ENCODE assay signal across 1 cellular context in genomic region chr21:25639167-25639921, GRCh38.
TF ChIP-seq lines count a peak whose summit lies in the region.

A gene with protein sequence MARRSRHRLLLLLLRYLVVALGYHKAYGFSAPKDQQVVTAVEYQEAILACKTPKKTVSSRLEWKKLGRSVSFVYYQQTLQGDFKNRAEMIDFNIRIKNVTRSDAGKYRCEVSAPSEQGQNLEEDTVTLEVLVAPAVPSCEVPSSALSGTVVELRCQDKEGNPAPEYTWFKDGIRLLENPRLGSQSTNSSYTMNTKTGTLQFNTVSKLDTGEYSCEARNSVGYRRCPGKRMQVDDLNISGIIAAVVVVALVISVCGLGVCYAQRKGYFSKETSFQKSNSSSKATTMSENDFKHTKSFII (plus strand): TSS chr21:25639258. CDS start chr21:25639822, 564 bp downstream.

TF ChIP-seq in H1, 55 proteins besides CTCF, POLR2A, EP300 and RAD21 (continued from another document):
- TF ChIP-seq, protein P1, sequence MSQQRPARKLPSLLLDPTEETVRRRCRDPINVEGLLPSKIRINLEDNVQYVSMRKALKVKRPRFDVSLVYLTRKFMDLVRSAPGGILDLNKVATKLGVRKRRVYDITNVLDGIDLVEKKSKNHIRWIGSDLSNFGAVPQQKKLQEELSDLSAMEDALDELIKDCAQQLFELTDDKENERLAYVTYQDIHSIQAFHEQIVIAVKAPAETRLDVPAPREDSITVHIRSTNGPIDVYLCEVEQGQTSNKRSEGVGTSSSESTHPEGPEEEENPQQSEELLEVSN (IDR thresholded peaks at IDR 0.05) = no peak; the same call in 1 of the 2 replicates
- TF ChIP-seq SUZ12 (IDR thresholded peaks at IDR 0.05; ENCODE audit: low read length) (no peak), EGR1 (IDR thresholded peaks at IDR 0.05; ENCODE audit: borderline replicate concordance, low read depth, low read length) (no peak), RBBP5 (IDR thresholded peaks at IDR 0.05; ENCODE audit: borderline replicate concordance, low read depth, low read length) (0 out of 2 replicates have a peak, but pooled peaks have one; percentile 79), PHF8 (conservative IDR thresholded peaks at IDR 0.05; ENCODE audit: low read depth, low read length) (0 out of 2 replicates have a peak, but pooled peaks have one; percentile 51), SIX5 (IDR thresholded peaks at IDR 0.05; ENCODE audit: low read depth, low read length) (no peak), SP4 (IDR thresholded peaks at IDR 0.05; ENCODE audit: low read length) (no peak), MAX (IDR thresholded peaks at IDR 0.05) (no peak; the same call in 1 of the 2 replicates), CHD1 (IDR thresholded peaks at IDR 0.05; ENCODE audit: low read depth, low read length) (0 out of 2 replicates have a peak, but pooled peaks have one; percentile 17), KDM5A (IDR thresholded peaks at IDR 0.05; ENCODE audit: low read length) (no peak), HDAC2 (IDR thresholded peaks at IDR 0.05; ENCODE audit: borderline replicate concordance in 1 of 2, low read depth in 2 of 2, low read length in 2 of 2) (no peak), JUND (IDR thresholded peaks at IDR 0.05; ENCODE audit: low read length) (no peak), TAF1 (IDR thresholded peaks at IDR 0.05; ENCODE audit: low read depth, low read length) (no peak; the same call in 1 of the 2 replicates), RNF2 (IDR thresholded peaks at IDR 0.05; ENCODE audit: borderline replicate concordance, low read depth, low read length, missing control alignments, poor library complexity, severe bottlenecking) (no peak), ASH2L (IDR thresholded peaks at IDR 0.05; ENCODE audit: low read length) (peak; percentile 75), BACH1 (IDR thresholded peaks at IDR 0.05; ENCODE audit: low read length) (no peak), NRF1 (IDR thresholded peaks at IDR 0.05; ENCODE audit: low read depth, low read length) (no peak), CHD7 (IDR thresholded peaks at IDR 0.05; ENCODE audit: insufficient replicate concordance, low read length) (no peak), BRCA1 (IDR thresholded peaks at IDR 0.05; ENCODE audit: low read depth, low read length) (no peak), ATF2 (IDR thresholded peaks at IDR 0.05; ENCODE audit: low read length) (no peak), BCL11A (IDR thresholded peaks at IDR 0.05; ENCODE audit: low read depth in 2 of 2, low read length in 2 of 2) (no peak), SIRT6 (IDR thresholded peaks at IDR 0.05; ENCODE audit: low read length) (no peak), CBX5 (IDR thresholded peaks at IDR 0.05; ENCODE audit: low read depth, low read length) (no peak), YY1 (IDR thresholded peaks at IDR 0.05; ENCODE audit: low read depth, low read length) (peak; percentile 54; the same call in 1 of the 2 replicates), SIN3A (conservative IDR thresholded peaks at IDR 0.05 in 1 of 2, IDR thresholded peaks at IDR 0.05 in 1 of 2; ENCODE audit: low read depth in 1 of 2, low read length in 2 of 2) (no peak), RFX5 (IDR thresholded peaks at IDR 0.05; ENCODE audit: borderline replicate concordance, low read depth, low read length) (no peak), CTBP2 (IDR thresholded peaks at IDR 0.05; ENCODE audit: borderline replicate concordance, insufficient read depth, insufficient read length, low read length) (no peak), POLR2AphosphoS5 (IDR thresholded peaks at IDR 0.05; ENCODE audit: low read depth, low read length) (peak; percentile 25; the same call in 1 of the 2 replicates), SRF (IDR thresholded peaks at IDR 0.05; ENCODE audit: low read depth, low read length) (no peak), SP1 (IDR thresholded peaks at IDR 0.05; ENCODE audit: low read depth, low read length) (no peak), ATF3 (IDR thresholded peaks at IDR 0.05; ENCODE audit: insufficient read depth, low read depth, low read length) (no peak), EZH2 (IDR thresholded peaks at IDR 0.05; ENCODE audit: low read depth, low read length, severe bottlenecking) (no peak), TCF12 (IDR thresholded peaks at IDR 0.05; ENCODE audit: low read depth, low read length) (no peak), SP2 (IDR thresholded peaks at IDR 0.05; ENCODE audit: low read length) (no peak), NANOG (IDR thresholded peaks at IDR 0.05; ENCODE audit: insufficient read depth, low read depth, low read length, poor library complexity, severe bottlenecking) (no peak), CREB1 (IDR thresholded peaks at IDR 0.05) (no peak), RXRA (IDR thresholded peaks at IDR 0.05; ENCODE audit: insufficient read depth, low read depth, low read length) (no peak), FOSL1 (IDR thresholded peaks at IDR 0.05; ENCODE audit: insufficient read depth, low read depth, low read length) (0 out of 2 replicates have a peak, but pooled peaks have one; percentile 23), GTF2F1 (IDR thresholded peaks at IDR 0.05; ENCODE audit: borderline replicate concordance, low read depth, low read length) (no peak), KDM4A (IDR thresholded peaks at IDR 0.05; ENCODE audit: low read depth, low read length, severe bottlenecking) (peak; percentile 85), JUN (IDR thresholded peaks at IDR 0.05; ENCODE audit: low read depth, low read length) (no peak), POU5F1 (IDR thresholded peaks at IDR 0.05; ENCODE audit: low read depth, low read length) (no peak), TAF7 (optimal IDR thresholded peaks at IDR 0.05; ENCODE audit: borderline replicate concordance, low read depth, low read length) (peak; percentile 61), CBX8 (IDR thresholded peaks at IDR 0.05; ENCODE audit: borderline replicate concordance, low read depth, low read length) (no peak), SAP30 (IDR thresholded peaks at IDR 0.05; ENCODE audit: insufficient read depth, insufficient replicate concordance, low read length) (no peak)
